8 cellular contexts compared by ENCODE assay signal in the genomic region with DNA sequence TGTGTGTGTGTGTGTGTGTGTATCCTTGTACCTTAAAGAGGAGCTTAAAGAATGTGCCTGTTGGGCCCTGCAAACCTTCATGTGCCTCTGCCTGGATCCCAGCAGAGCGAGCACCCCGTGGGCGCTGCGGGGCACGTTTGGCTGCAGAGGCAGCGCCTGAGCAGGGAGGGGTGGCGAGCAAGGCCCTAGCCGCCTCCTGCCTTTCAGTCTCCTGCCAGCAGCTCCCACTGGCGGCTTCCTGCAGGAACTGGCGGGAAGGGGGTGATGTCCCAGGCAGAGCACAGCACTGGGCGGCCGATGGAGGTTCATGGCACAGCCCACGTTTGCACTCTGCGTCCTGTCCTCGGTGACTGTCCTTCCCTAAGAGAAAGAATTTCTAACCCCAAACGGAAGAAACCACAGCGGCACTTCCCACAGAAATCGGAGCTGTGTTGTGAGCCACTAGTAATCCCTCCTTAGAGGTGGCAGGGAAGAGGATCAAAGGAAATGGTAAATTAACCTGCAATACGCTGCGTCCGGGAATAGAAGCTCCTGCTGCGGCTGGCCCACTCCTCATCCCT. TPM values are rescaled to one million over a fixed set of nuclear protein-coding genes. Genes with fewer than 3 reads are reported as not detected.
DNase-seq lines count a peak whose midpoint lies in the region; ATAC-seq lines count a peak whose summit lies in the region.

No MANE protein-coding gene starts in this region.

- ATAC-seq in GM21526 (IDR thresholded peaks at IDR 0.05; ENCODE audit: low FRiP score, unreplicated experiment) = no peak

- DNase-seq in AG20443 (ENCODE audit: low spot score) = peak; percentile 73
- peak; percentile 23 for DNase-seq in NCI-H2107 treated with DMSO at 0.1 percent for 48 hours (lab: John Stamatoyannopoulos, UW; ENCODE audit: unreplicated experiment)
- DNase-seq in epidermal melanocyte (ENCODE audit: insufficient read length, low spot score) = peak; percentile 77
- peak; percentile 89 for DNase-seq in mesenteric fat pad (ENCODE audit: low spot score)
- DNase-seq in NCI-H446 treated with DMSO at 0.1 percent for 48 hours (lab: John Stamatoyannopoulos, UW) = no peak
- no peak for DNase-seq in SKM-1 (lab: John Stamatoyannopoulos, UW; ENCODE audit: unreplicated experiment)
- DNase-seq in DMS153 (lab: John Stamatoyannopoulos, UW) = no peak

RNA-seq across cellular contexts. Expression of a gene that starts 19.8 kb away (rescaled TPM):
- 5.9 TPM for total RNA-seq in mesenteric fat pad

RNA-seq across cellular contexts. Expression of a gene that starts 25.2 kb away (rescaled TPM):
- 170 TPM for total RNA-seq in mesenteric fat pad

RNA-seq across cellular contexts. Expression of a gene that starts 44.3 kb away (rescaled TPM):
- total RNA-seq in mesenteric fat pad = 38.3 TPM

Comparison
In these comparisons a context has a peak if more than half of its experiments do, and no peak if none do; other contexts are left out.
1. DNase-seq: peak in AG20443 (single experiment), NCI-H2107 treated with DMSO at 0.1 percent for 48 hours (single experiment), epidermal melanocyte (single experiment) and mesenteric fat pad (single experiment); none in NCI-H446 treated with DMSO at 0.1 percent for 48 hours (single experiment), SKM-1 (single experiment) and DMS153 (single experiment).